ENCODE assay signal across 8 cellular contexts in genomic region chr1:84506002-84506728, GRCh38. TPM values are rescaled to one million over a fixed set of nuclear protein-coding genes. Genes with fewer than 3 reads are reported as not detected.
DNase-seq lines count a peak whose midpoint lies in the region; ATAC-seq and TF ChIP-seq lines count a peak whose summit lies in the region.

TSS of gene GNG5 (minus strand) at chr1:84506581. CDS start at chr1:84506091, 490 bp downstream.
TSS of gene SPATA1 (plus strand) at chr1:84506386. CDS start at chr1:84516360, 9,974 bp downstream.

- H3K4me2 ChIP-seq in OCI-LY1 (ENCODE audit: low read length): peak within 1 kb of the TSS; percentile 91

- H3K4me3 ChIP-seq in OCI-LY1 (ENCODE audit: low read depth, low read length, poor library complexity, severe bottlenecking) (peak within 1 kb of the TSS; percentile 79), mucosa of descending colon (peak within 1 kb of the TSS; percentile 80)

- H3K9me3 ChIP-seq in OCI-LY1 (ENCODE audit: low read length): peaks cover 7% of the 10 kb centered on the region; the same call in 1 of the 2 replicates
- H3K9me3 ChIP-seq in mucosa of descending colon: no peaks in the 10 kb centered on the region

- no peaks in the 10 kb centered on the region for H3K27me3 ChIP-seq in OCI-LY1 (ENCODE audit: insufficient read depth, low read length)

- no peaks in the 10 kb centered on the region for H4K20me1 ChIP-seq in OCI-LY1 (ENCODE audit: insufficient read depth, low read length)

- H3K79me2 ChIP-seq in OCI-LY1 (ENCODE audit: insufficient read depth, low read length): peaks cover 34% of the 10 kb centered on the region

- DNase-seq in DMS 273 (lab: John Stamatoyannopoulos, UW; ENCODE audit: unreplicated experiment) (peak; percentile 99), HuH-7 (ENCODE audit: low spot score) (peak; percentile 89), activated T-cell treated with anti-CD3 and anti-CD28 coated beads for 24 hours (ENCODE audit: low read depth) (peak; percentile 96), epithelial cell of prostate (ENCODE audit: low read depth, low spot score) (peak; percentile 60), mucosa of descending colon (peak; percentile 99)
- peak; percentile 96 to 98 for DNase-seq in stimulated activated CD8-positive, alpha-beta memory T cell treated with anti-CD3 and anti-CD28 coated beads, Interleukin-4, amount 100 ng/mL, for 1 hour (ENCODE audit: low read depth in 2 of 2, low spot score in 1 of 2)

- H3K9ac ChIP-seq in OCI-LY1 (ENCODE audit: low read length): peak within 1 kb of the TSS; percentile 78

- H2AFZ ChIP-seq in OCI-LY1 (ENCODE audit: low read length): peak within 1 kb of the TSS; percentile 35

- H3K36me3 ChIP-seq in OCI-LY1 (ENCODE audit: insufficient read depth, low read length): peaks cover 5% of the 10 kb centered on the region; the same call in 1 of the 2 replicates
- no peaks in the 10 kb centered on the region for H3K36me3 ChIP-seq in mucosa of descending colon (ENCODE audit: low read depth)

- no peaks in the 10 kb centered on the region for H3F3A ChIP-seq in OCI-LY1 (ENCODE audit: insufficient read depth, low read length)

- H3K9me2 ChIP-seq in OCI-LY1 (ENCODE audit: low read depth, low read length): no peaks in the 10 kb centered on the region

- peak; percentile 82 for ATAC-seq in GM21526 (IDR thresholded peaks at IDR 0.05; ENCODE audit: low FRiP score, unreplicated experiment)
- peak; percentile 95 for ATAC-seq in mucosa of descending colon

- H3K27ac ChIP-seq in OCI-LY1 (ENCODE audit: low read depth, low read length, poor library complexity, severe bottlenecking) (peak within 1 kb of the TSS; percentile 82), epithelial cell of prostate (peak within 1 kb of the TSS; percentile 91)

- TF ChIP-seq CTCF in OCI-LY1 (IDR thresholded peaks at IDR 0.05; ENCODE audit: low read length) (no peak), mucosa of descending colon (IDR thresholded peaks at IDR 0.05) (no peak)

- H3K4me1 ChIP-seq in OCI-LY1 (ENCODE audit: insufficient read depth, low read length, severe bottlenecking): peaks cover 35% of the 10 kb centered on the region
- peaks cover 21% of the 10 kb centered on the region for H3K4me1 ChIP-seq in mucosa of descending colon (ENCODE audit: low read depth)

- intact Hi-C loops in mucosa of descending colon (cut with DNase I, micrococcal nuclease): no loop called here

RNA-seq across cellular contexts. Expression of gene GNG5, which starts in this region (rescaled TPM):
- 100 to 1,000 TPM in 2 of 3 donors, 10 to 100 TPM in 1; 75.6 to 158 (median 144) TPM for total RNA-seq in mucosa of descending colon

RNA-seq across cellular contexts. Expression of gene SPATA1, which starts in this region (rescaled TPM):
- total RNA-seq in mucosa of descending colon: 1 to 10 TPM; 2.0 to 3.8 (median 3.5) TPM

Comparison
In these comparisons a context has a peak if more than half of its experiments do, and no peak if none do; other contexts are left out.
1. Peak in every context shown above with its lines: DNase-seq, ATAC-seq, H3K4me3 ChIP-seq and H3K27ac ChIP-seq.